ENCODE assay signal across 1 cellular context in the genomic region with DNA sequence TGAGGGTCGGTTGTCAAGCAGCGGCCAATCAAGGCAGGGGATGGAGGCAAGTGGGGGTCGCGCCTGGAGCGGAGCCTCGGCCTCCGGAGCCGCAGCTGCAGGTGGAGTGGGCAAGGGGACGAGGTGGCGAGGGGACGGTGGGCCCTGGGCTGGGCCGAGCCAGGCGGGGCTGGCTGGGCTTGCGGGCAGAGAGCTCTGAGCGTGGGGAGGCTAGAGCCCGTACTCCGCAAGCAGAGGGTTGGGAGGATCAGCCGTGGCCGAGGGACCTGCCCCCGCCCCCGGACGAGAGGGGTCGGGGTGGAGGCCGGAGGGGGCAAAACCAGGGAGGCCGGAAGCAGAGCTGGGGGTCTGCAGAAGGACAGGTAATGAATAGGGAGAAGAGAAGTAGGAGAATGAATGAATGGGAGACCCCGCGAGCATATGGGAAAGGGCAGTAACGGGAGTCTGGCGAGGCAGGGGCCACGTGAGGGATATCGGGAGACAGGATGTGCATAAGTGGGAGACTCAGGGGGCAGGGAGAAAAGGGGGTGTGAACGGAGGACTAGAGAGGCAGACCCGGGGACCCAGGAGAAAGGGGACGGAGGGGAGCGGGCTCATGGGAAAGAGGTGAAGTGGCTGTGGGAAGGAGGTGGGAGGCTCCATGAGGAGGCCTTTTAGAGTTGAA.
TF ChIP-seq lines count a peak whose summit lies in the region.

A gene with protein sequence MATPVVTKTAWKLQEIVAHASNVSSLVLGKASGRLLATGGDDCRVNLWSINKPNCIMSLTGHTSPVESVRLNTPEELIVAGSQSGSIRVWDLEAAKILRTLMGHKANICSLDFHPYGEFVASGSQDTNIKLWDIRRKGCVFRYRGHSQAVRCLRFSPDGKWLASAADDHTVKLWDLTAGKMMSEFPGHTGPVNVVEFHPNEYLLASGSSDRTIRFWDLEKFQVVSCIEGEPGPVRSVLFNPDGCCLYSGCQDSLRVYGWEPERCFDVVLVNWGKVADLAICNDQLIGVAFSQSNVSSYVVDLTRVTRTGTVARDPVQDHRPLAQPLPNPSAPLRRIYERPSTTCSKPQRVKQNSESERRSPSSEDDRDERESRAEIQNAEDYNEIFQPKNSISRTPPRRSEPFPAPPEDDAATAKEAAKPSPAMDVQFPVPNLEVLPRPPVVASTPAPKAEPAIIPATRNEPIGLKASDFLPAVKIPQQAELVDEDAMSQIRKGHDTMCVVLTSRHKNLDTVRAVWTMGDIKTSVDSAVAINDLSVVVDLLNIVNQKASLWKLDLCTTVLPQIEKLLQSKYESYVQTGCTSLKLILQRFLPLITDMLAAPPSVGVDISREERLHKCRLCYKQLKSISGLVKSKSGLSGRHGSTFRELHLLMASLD (plus strand): TSS at position 16 of the 664 bp plus-strand sequence. CDS start 1,474 bp downstream, outside the sequence.

TF ChIP-seq in HEK293, 187 proteins besides CTCF, POLR2A, EP300 and RAD21 (continued from another document):
- TF ChIP-seq, protein P1, sequence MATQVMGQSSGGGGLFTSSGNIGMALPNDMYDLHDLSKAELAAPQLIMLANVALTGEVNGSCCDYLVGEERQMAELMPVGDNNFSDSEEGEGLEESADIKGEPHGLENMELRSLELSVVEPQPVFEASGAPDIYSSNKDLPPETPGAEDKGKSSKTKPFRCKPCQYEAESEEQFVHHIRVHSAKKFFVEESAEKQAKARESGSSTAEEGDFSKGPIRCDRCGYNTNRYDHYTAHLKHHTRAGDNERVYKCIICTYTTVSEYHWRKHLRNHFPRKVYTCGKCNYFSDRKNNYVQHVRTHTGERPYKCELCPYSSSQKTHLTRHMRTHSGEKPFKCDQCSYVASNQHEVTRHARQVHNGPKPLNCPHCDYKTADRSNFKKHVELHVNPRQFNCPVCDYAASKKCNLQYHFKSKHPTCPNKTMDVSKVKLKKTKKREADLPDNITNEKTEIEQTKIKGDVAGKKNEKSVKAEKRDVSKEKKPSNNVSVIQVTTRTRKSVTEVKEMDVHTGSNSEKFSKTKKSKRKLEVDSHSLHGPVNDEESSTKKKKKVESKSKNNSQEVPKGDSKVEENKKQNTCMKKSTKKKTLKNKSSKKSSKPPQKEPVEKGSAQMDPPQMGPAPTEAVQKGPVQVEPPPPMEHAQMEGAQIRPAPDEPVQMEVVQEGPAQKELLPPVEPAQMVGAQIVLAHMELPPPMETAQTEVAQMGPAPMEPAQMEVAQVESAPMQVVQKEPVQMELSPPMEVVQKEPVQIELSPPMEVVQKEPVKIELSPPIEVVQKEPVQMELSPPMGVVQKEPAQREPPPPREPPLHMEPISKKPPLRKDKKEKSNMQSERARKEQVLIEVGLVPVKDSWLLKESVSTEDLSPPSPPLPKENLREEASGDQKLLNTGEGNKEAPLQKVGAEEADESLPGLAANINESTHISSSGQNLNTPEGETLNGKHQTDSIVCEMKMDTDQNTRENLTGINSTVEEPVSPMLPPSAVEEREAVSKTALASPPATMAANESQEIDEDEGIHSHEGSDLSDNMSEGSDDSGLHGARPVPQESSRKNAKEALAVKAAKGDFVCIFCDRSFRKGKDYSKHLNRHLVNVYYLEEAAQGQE (tag by site-specific recombination; IDR thresholded peaks at IDR 0.05) = no peak
- TF ChIP-seq GLIS1 (tag by site-specific recombination; IDR thresholded peaks at IDR 0.05) = peak; percentile 55
- no peak for TF ChIP-seq ZNF837 (tag by site-specific recombination; IDR thresholded peaks at IDR 0.05)
- 0 out of 2 replicates have a peak, but pooled peaks have one; percentile 41 for TF ChIP-seq ZNF843 (tag by site-specific recombination; IDR thresholded peaks at IDR 0.05)
- TF ChIP-seq, protein P2, sequence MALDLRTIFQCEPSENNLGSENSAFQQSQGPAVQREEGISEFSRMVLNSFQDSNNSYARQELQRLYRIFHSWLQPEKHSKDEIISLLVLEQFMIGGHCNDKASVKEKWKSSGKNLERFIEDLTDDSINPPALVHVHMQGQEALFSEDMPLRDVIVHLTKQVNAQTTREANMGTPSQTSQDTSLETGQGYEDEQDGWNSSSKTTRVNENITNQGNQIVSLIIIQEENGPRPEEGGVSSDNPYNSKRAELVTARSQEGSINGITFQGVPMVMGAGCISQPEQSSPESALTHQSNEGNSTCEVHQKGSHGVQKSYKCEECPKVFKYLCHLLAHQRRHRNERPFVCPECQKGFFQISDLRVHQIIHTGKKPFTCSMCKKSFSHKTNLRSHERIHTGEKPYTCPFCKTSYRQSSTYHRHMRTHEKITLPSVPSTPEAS (tag by site-specific recombination; IDR thresholded peaks at IDR 0.05) = 0 out of 2 replicates have a peak, but pooled peaks have one; percentile 30
- TF ChIP-seq KLF16 (tag by site-specific recombination; IDR thresholded peaks at IDR 0.05) = peak; percentile 75
- no peak for TF ChIP-seq ZNF610 (tag by site-specific recombination; IDR thresholded peaks at IDR 0.05; ENCODE audit: borderline replicate concordance)
- 0 out of 2 replicates have a peak, but pooled peaks have one; percentile 27 for TF ChIP-seq SCRT1 (tag by site-specific recombination; IDR thresholded peaks at IDR 0.05; ENCODE audit: borderline replicate concordance)
- TF ChIP-seq, protein P3, sequence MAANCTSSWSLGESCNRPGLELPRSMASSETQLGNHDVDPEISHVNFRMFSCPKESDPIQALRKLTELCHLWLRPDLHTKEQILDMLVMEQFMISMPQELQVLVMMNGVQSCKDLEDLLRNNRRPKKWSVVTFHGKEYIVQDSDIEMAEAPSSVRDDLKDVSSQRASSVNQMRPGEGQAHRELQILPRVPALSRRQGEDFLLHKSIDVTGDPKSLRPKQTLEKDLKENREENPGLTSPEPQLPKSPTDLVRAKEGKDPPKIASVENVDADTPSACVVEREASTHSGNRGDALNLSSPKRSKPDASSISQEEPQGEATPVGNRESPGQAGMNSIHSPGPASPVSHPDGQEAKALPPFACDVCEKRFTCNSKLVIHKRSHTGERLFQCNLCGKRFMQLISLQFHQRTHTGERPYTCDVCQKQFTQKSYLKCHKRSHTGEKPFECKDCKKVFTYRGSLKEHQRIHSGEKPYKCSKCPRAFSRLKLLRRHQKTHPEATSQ (tag by site-specific recombination; IDR thresholded peaks at IDR 0.05) = no peak
- 0 out of 2 replicates have a peak, but pooled peaks have one; percentile 11 for TF ChIP-seq ZNF211 (tag by site-specific recombination; IDR thresholded peaks at IDR 0.05; ENCODE audit: low read depth)
- TF ChIP-seq SALL2 (tag by site-specific recombination; IDR thresholded peaks at IDR 0.05; ENCODE audit: borderline replicate concordance) = no peak
- peak; percentile 82 for TF ChIP-seq ZNF335 (tag by site-specific recombination; conservative IDR thresholded peaks at IDR 0.05)
- TF ChIP-seq ZNF274 (IDR thresholded peaks at IDR 0.05; ENCODE audit: low read length) = no peak
- TF ChIP-seq ZNF274 (tag by site-specific recombination; IDR thresholded peaks at IDR 0.05; ENCODE audit: borderline replicate concordance) = peak; percentile 51; the same call in 1 of the 2 replicates
- no peak for TF ChIP-seq ZNF19 (tag by site-specific recombination; IDR thresholded peaks at IDR 0.05; ENCODE audit: low read depth)
- TF ChIP-seq ZFHX2 (tag by site-specific recombination; conservative IDR thresholded peaks at IDR 0.05) = peak; percentile 74
- TF ChIP-seq ZNF777 (tag by site-specific recombination; IDR thresholded peaks at IDR 0.05; ENCODE audit: borderline replicate concordance) = peak; percentile 9; the same call in 1 of the 2 replicates
- TF ChIP-seq ZBTB20 (tag by site-specific recombination; IDR thresholded peaks at IDR 0.05) = peak; percentile 24; the same call in 1 of the 2 replicates
- TF ChIP-seq ZBTB48 (tag by site-specific recombination; IDR thresholded peaks at IDR 0.05) = peak; percentile 83; the same call in 1 of the 2 replicates
- TF ChIP-seq KLF9 (tag by site-specific recombination; IDR thresholded peaks at IDR 0.05; ENCODE audit: low read depth) = peak; percentile 71
- no peak for TF ChIP-seq ZBTB21 (tag by site-specific recombination; IDR thresholded peaks at IDR 0.05)
- TF ChIP-seq, protein P4, sequence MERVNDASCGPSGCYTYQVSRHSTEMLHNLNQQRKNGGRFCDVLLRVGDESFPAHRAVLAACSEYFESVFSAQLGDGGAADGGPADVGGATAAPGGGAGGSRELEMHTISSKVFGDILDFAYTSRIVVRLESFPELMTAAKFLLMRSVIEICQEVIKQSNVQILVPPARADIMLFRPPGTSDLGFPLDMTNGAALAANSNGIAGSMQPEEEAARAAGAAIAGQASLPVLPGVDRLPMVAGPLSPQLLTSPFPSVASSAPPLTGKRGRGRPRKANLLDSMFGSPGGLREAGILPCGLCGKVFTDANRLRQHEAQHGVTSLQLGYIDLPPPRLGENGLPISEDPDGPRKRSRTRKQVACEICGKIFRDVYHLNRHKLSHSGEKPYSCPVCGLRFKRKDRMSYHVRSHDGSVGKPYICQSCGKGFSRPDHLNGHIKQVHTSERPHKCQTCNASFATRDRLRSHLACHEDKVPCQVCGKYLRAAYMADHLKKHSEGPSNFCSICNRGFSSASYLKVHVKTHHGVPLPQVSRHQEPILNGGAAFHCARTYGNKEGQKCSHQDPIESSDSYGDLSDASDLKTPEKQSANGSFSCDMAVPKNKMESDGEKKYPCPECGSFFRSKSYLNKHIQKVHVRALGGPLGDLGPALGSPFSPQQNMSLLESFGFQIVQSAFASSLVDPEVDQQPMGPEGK (tag by site-specific recombination; IDR thresholded peaks at IDR 0.05) = peak; percentile 82
- no peak for TF ChIP-seq ZNF791 (tag by site-specific recombination; IDR thresholded peaks at IDR 0.05)
- 0 out of 2 replicates have a peak, but pooled peaks have one; percentile 3 for TF ChIP-seq MZF1 (tag by site-specific recombination; IDR thresholded peaks at IDR 0.05; ENCODE audit: borderline replicate concordance)
- TF ChIP-seq, protein P5, sequence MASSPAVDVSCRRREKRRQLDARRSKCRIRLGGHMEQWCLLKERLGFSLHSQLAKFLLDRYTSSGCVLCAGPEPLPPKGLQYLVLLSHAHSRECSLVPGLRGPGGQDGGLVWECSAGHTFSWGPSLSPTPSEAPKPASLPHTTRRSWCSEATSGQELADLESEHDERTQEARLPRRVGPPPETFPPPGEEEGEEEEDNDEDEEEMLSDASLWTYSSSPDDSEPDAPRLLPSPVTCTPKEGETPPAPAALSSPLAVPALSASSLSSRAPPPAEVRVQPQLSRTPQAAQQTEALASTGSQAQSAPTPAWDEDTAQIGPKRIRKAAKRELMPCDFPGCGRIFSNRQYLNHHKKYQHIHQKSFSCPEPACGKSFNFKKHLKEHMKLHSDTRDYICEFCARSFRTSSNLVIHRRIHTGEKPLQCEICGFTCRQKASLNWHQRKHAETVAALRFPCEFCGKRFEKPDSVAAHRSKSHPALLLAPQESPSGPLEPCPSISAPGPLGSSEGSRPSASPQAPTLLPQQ (tag by site-specific recombination; IDR thresholded peaks at IDR 0.05) = peak; percentile 77
- 0 out of 2 replicates have a peak, but pooled peaks have one; percentile 9 for TF ChIP-seq ZNF341 (tag by site-specific recombination; IDR thresholded peaks at IDR 0.05; ENCODE audit: low read depth)
